Comparison of ENCODE assay signal across 9 cellular contexts in the genomic region with DNA sequence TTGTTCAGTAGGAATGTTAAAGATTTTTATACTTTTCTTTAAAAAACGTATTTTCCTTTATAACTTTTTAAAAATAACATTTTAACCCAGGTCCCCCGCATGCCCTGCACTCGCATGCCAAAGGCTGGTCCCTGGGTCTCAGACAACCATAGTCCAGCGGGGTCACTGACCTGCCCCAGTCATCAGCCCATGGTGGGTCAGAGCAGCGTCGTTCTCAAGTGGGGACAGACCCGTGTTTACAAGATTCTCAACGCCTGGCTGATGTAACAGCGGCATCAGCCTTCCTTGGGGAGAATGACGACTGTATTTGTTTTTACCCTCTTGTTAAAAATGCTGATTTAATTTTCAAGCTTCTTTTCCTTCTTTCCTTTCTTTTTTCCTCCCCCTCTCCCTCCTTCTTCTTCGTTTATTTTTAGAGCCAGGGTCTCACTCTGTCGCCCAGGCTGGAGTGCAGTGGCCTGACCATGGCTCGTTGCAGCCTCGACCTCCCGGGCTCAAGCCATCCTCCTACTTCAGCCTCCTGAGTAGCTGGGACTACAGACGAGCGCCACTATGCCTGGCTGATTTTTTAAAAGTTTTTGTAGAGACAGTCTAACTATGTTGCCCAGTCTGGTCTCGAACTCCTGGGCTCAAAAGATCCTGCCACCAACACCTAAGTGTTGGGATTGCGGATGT. TPM values are rescaled to one million over a fixed set of nuclear protein-coding genes. Genes with fewer than 3 reads are reported as not detected.
DNase-seq lines count a peak whose midpoint lies in the region; ATAC-seq and TF ChIP-seq lines count a peak whose summit lies in the region.
"Had no signal": no experiment of that assay in that cellular context is flagged by ENCODE, and none has a peak within 500 bp of the region (broad histone marks: within the 10 kb centered on the region; RNA-seq: fewer than 3 reads in every experiment).

No MANE protein-coding gene starts in this region.

- H3K4me3 Mint-ChIP-seq in endodermal cell = peak overlapping the region; percentile 50

- no peaks in the 10 kb centered on the region for H3K36me3 Mint-ChIP-seq in endodermal cell (ENCODE audit: low read depth)

- H3K27ac Mint-ChIP-seq in endodermal cell = no peak overlapping the region

- DNase-seq in MG63 = no peak
- DNase-seq in endodermal cell = no peak
- DNase-seq in osteoblast (ENCODE audit: insufficient read length, low spot score, missing footprints) = no peak
- DNase-seq in G401 (ENCODE audit: low spot score) = no peak
- no peak for DNase-seq in T1000 (lab: John Stamatoyannopoulos, UW)
- DNase-seq: NCI-H510A had no signal

- H3K27me3 ChIP-seq in BLaER1 = peaks cover 63% of the 10 kb centered on the region
- H3K27me3 ChIP-seq in MG63 = peaks cover 19% of the 10 kb centered on the region
- peaks cover 50% of the 10 kb centered on the region for H3K27me3 ChIP-seq in endodermal cell (ENCODE audit: control insufficient read depth, insufficient read depth, low read length, poor library complexity, severe bottlenecking)
- peaks cover 54% of the 10 kb centered on the region for H3K27me3 ChIP-seq in osteoblast (ENCODE audit: insufficient read depth, low read length)

- H3K36me3 ChIP-seq in BLaER1 (no peaks in the 10 kb centered on the region), MG63 (no peaks in the 10 kb centered on the region), endodermal cell (ENCODE audit: control insufficient read depth, insufficient read depth, low read length) (no peaks in the 10 kb centered on the region), osteoblast (ENCODE audit: insufficient read depth, low read length) (no peaks in the 10 kb centered on the region)

- H3K4me2 ChIP-seq in BLaER1 (peak overlapping the region; percentile 97), osteoblast (ENCODE audit: insufficient read depth, low read length) (peak overlapping the region; percentile 62)

- no peak for ATAC-seq in HG03571 (IDR thresholded peaks at IDR 0.05; ENCODE audit: unreplicated experiment)
- ATAC-seq in HG02759 (IDR thresholded peaks at IDR 0.05; ENCODE audit: unreplicated experiment) = no peak

- H3K27ac ChIP-seq in BLaER1 (no peak overlapping the region), endodermal cell (ENCODE audit: low read depth, low read length) (no peak overlapping the region), osteoblast (ENCODE audit: low read depth, low read length) (no peak overlapping the region)

- H3K27me3 Mint-ChIP-seq in endodermal cell (ENCODE audit: insufficient read depth) = peaks cover 70% of the 10 kb centered on the region

- H3K9ac ChIP-seq in BLaER1 (no peak overlapping the region), endodermal cell (ENCODE audit: extremely low read depth, low read length, poor library complexity, severe bottlenecking) (no peak overlapping the region)

- H3K4me1 ChIP-seq in BLaER1 (peaks cover 16% of the 10 kb centered on the region), endodermal cell (ENCODE audit: control insufficient read depth, insufficient read depth, low read length) (no peaks in the 10 kb centered on the region), osteoblast (ENCODE audit: insufficient read depth, low read length) (peaks cover 11% of the 10 kb centered on the region)

- TF ChIP-seq CTCF in endodermal cell (conservative IDR thresholded peaks at IDR 0.05) (no peak), osteoblast (IDR thresholded peaks at IDR 0.05; ENCODE audit: extremely low read depth, low read depth, low read length) (no peak)

- in situ Hi-C loops in G401 (cut with HindIII; ENCODE audit: low sequenced_read_pairs) = no loop called here

- peaks cover 4% of the 10 kb centered on the region for H3K9me3 Mint-ChIP-seq in endodermal cell

- H4K20me1 ChIP-seq in BLaER1 = peaks cover 28% of the 10 kb centered on the region; the same call in 1 of the 2 replicates
- H4K20me1 ChIP-seq in osteoblast (ENCODE audit: insufficient read depth, low read length) = no peaks in the 10 kb centered on the region

- H3K4me3 ChIP-seq in BLaER1 (peak overlapping the region; percentile 68), MG63 (peak overlapping the region; percentile 54), endodermal cell (ENCODE audit: low read length) (peak overlapping the region; percentile 77), osteoblast (ENCODE audit: insufficient read depth, low read length) (peak overlapping the region; percentile 64)

- no peak overlapping the region for H2AFZ ChIP-seq in osteoblast (ENCODE audit: low read length)

- H3K9me3 ChIP-seq in BLaER1 (no peaks in the 10 kb centered on the region), MG63 (no peaks in the 10 kb centered on the region), endodermal cell (ENCODE audit: control insufficient read depth, low read length) (no peaks in the 10 kb centered on the region), osteoblast (ENCODE audit: low read depth, low read length) (no peaks in the 10 kb centered on the region)

- H3K4me1 Mint-ChIP-seq in endodermal cell = peaks cover 1% of the 10 kb centered on the region

- H3K79me2 ChIP-seq in osteoblast (ENCODE audit: insufficient read depth, low read length) = no peaks in the 10 kb centered on the region

- 67 to 76% methylated on average over 16 to 19 of the region's 19 CpGs for WGBS in endodermal cell (ENCODE audit: insufficient coverage in 1 of 2, insufficient read length in 1 of 2), 2 experiments

RNA-seq across cellular contexts. Expression of gene EFHD1, which starts 1.0 kb away (rescaled TPM):
- total RNA-seq in MG63 (2014; rRNA removed; shearing (Covaris generic); ENCODE audit: low replicate concordance) = not detected in 2 replicates
- total RNA-seq in endodermal cell = 10 to 100 TPM in 1 of 2 donors, 1 to 10 TPM in 1; 6.8 to 12.5 TPM
- 28.4 TPM for polyA plus RNA-seq in endodermal cell (2013, experiment 1 of 2)
- polyA plus RNA-seq in endodermal cell (2013, experiment 2 of 2) = 25.9 TPM
- total RNA-seq in osteoblast = 2.4 and 3.6 TPM in 2 replicates
- total RNA-seq in G401 (2014; rRNA removed; shearing (Covaris generic)) = 2.4 and 4.2 TPM in 2 replicates
